In genomic region chr1:228109962-228110488, GRCh38 we compare ENCODE assay signal across 6 cellular contexts. TPM values are rescaled to one million over a fixed set of nuclear protein-coding genes. Genes with fewer than 3 reads are reported as not detected.
DNase-seq lines count a peak whose midpoint lies in the region; ATAC-seq, FAIRE-seq and TF ChIP-seq lines count a peak whose summit lies in the region.

No MANE protein-coding gene starts in this region.

- H3K4me1 ChIP-seq in liver (ENCODE audit: control insufficient read depth in 4 of 4, insufficient read depth in 4 of 4, low read length in 3 of 4) = peaks cover 2 to 23% (median 17%) of the 10 kb centered on the region in 4 donors

- CTCF ChIA-PET in activated B cell treated with CpG ODN at 0.5 μM for 24 hours (lab: Charles Lee) = interaction anchor here (0.9 kb wide), 1 partner anchor 56 kb away, joined by 3 read pairs; no protein-coding TSS in a partner anchor

- peaks cover 20% of the 10 kb centered on the region for H3K36me3 Mint-ChIP-seq in activated B cell treated with CpG ODN at 0.5 μM for 24 hours (ENCODE audit: low read depth)

- no peak for DNase-seq in activated B cell treated with CpG ODN at 0.5 μM for 24 hours
- DNase-seq in RCC 7860 (ENCODE audit: low spot score) = no peak
- DNase-seq in COLO668 (lab: John Stamatoyannopoulos, UW; ENCODE audit: unreplicated experiment) = no peak

- no peaks in the 10 kb centered on the region for H3K9me3 Mint-ChIP-seq in activated B cell treated with CpG ODN at 0.5 μM for 24 hours

- intact Hi-C loops in activated B cell treated with CpG ODN at 0.5 μM for 24 hours (cut with micrococcal nuclease) = loop anchor here (1.0 to 10.0 kb wide), 10 partner anchors 28 to 565 kb away; partner anchors contain the start of genes ARF1, GUK1, IBA57 and RNF187

- TF ChIP-seq CTCF in activated B cell treated with CpG ODN at 0.5 μM for 24 hours (IDR thresholded peaks at IDR 0.05) (no peak), liver (IDR thresholded peaks at IDR 0.05; ENCODE audit: low read depth, low read length, missing input control) (no peak)

- H3K9me3 ChIP-seq in liver (ENCODE audit: control insufficient read depth in 4 of 4, low read length in 3 of 4) = no peaks in the 10 kb centered on the region

- H3K27me3 ChIP-seq in liver (ENCODE audit: control insufficient read depth in 4 of 4, insufficient read depth in 4 of 4, low read length in 3 of 4) = no peaks in the 10 kb centered on the region

- TF ChIP-seq RAD21 in liver (IDR thresholded peaks at IDR 0.05) = no peak

- ATAC-seq in GM21390 (IDR thresholded peaks at IDR 0.05; ENCODE audit: unreplicated experiment) (peak; percentile 10), activated B cell treated with CpG ODN at 0.5 μM for 24 hours (ENCODE audit: low read depth) (no peak), HG03135 (IDR thresholded peaks at IDR 0.05; ENCODE audit: unreplicated experiment) (no peak)

- peak overlapping the region; percentile 68 to 83 (median 81) for H3K4me3 ChIP-seq in liver (ENCODE audit: low read depth in 1 of 3, low read length in 3 of 3)

- H3K36me3 ChIP-seq in liver (ENCODE audit: control insufficient read depth in 4 of 4, insufficient read depth in 3 of 4, low read depth in 1 of 4, low read length in 3 of 4) = peaks cover 0 to 15% (median 10%) of the 10 kb centered on the region in 4 donors

- H3K4me3 Mint-ChIP-seq in activated B cell treated with CpG ODN at 0.5 μM for 24 hours = peak overlapping the region; percentile 92

- peak overlapping the region; percentile 70 to 87 for H3K27ac ChIP-seq in liver (ENCODE audit: low read depth in 1 of 2, low read length in 2 of 2)

- H3K4me1 Mint-ChIP-seq in activated B cell treated with CpG ODN at 0.5 μM for 24 hours = peaks cover 21% of the 10 kb centered on the region

- no peaks in the 10 kb centered on the region for H3K27me3 Mint-ChIP-seq in activated B cell treated with CpG ODN at 0.5 μM for 24 hours

- no peak for FAIRE-seq in RCC 7860 (lab: Jason Lieb, UNC)

- POLR2A ChIA-PET in activated B cell treated with CpG ODN at 0.5 μM for 24 hours (lab: Charles Lee) = interaction anchor here (0.7 to 2.8 kb wide), 8 partner anchors 11 to 377 kb away, joined by 3 to 47 read pairs (median 8); partner anchors contain the start of genes ARF1, GUK1, IBA57 and RNF187

- H3K9ac ChIP-seq in liver (ENCODE audit: low read depth in 1 of 2, low read length in 2 of 2) = peak overlapping the region; percentile 83 to 86

- peak overlapping the region; percentile 93 for H3K27ac Mint-ChIP-seq in activated B cell treated with CpG ODN at 0.5 μM for 24 hours

- WGBS in liver = 46% methylated on average over 15 of the region's 15 CpGs

TF ChIP-seq in liver, 16 proteins besides CTCF, POLR2A, EP300 and RAD21:
- no peak for TF ChIP-seq HNF4A (conservative IDR thresholded peaks at IDR 0.05)
- TF ChIP-seq JUND (IDR thresholded peaks at IDR 0.05) = no peak
- no peak for TF ChIP-seq REST (IDR thresholded peaks at IDR 0.05)
- TF ChIP-seq EGR1 (IDR thresholded peaks at IDR 0.05; ENCODE audit: low read depth in 2 of 2) = no peak
- TF ChIP-seq YY1 (IDR thresholded peaks at IDR 0.05) = no peak
- no peak for TF ChIP-seq SP1 (IDR thresholded peaks at IDR 0.05)
- TF ChIP-seq RXRA (IDR thresholded peaks at IDR 0.05) = no peak
- TF ChIP-seq, protein P1, sequence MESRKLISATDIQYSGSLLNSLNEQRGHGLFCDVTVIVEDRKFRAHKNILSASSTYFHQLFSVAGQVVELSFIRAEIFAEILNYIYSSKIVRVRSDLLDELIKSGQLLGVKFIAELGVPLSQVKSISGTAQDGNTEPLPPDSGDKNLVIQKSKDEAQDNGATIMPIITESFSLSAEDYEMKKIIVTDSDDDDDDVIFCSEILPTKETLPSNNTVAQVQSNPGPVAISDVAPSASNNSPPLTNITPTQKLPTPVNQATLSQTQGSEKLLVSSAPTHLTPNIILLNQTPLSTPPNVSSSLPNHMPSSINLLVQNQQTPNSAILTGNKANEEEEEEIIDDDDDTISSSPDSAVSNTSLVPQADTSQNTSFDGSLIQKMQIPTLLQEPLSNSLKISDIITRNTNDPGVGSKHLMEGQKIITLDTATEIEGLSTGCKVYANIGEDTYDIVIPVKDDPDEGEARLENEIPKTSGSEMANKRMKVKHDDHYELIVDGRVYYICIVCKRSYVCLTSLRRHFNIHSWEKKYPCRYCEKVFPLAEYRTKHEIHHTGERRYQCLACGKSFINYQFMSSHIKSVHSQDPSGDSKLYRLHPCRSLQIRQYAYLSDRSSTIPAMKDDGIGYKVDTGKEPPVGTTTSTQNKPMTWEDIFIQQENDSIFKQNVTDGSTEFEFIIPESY (IDR thresholded peaks at IDR 0.05) = no peak
- no peak for TF ChIP-seq FOXA2 (IDR thresholded peaks at IDR 0.05)
- no peak for TF ChIP-seq GABPA (IDR thresholded peaks at IDR 0.05 in 1 of 2, conservative IDR thresholded peaks at IDR 0.05 in 1 of 2)
- TF ChIP-seq, protein P2, sequence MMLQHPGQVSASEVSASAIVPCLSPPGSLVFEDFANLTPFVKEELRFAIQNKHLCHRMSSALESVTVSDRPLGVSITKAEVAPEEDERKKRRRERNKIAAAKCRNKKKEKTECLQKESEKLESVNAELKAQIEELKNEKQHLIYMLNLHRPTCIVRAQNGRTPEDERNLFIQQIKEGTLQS (IDR thresholded peaks at IDR 0.05) = no peak
- TF ChIP-seq FOXA1 (IDR thresholded peaks at IDR 0.05) = no peak
- TF ChIP-seq NR2F2 (IDR thresholded peaks at IDR 0.05) = no peak
- no peak for TF ChIP-seq TAF1 (conservative IDR thresholded peaks at IDR 0.05)
- TF ChIP-seq HNF4G (IDR thresholded peaks at IDR 0.05) = no peak

RNA-seq across cellular contexts. Expression of gene MRPL55, which starts 0.9 kb away (rescaled TPM):
- total RNA-seq in activated B cell treated with CpG ODN at 0.5 μM for 24 hours = 34.0 and 34.3 TPM in 2 replicates
- total RNA-seq in liver = 10 to 100 TPM; 38.9 to 44.4 TPM
- polyA plus RNA-seq in liver = 100 to 1,000 TPM in 1 of 2 donors, 10 to 100 TPM in 1; 79.5 to 119 TPM

RNA-seq across cellular contexts. Expression of gene C1orf35, which starts 6.9 kb away (rescaled TPM):
- 11.9 and 13.3 TPM in 2 replicates for total RNA-seq in activated B cell treated with CpG ODN at 0.5 μM for 24 hours
- total RNA-seq in liver = 1 to 10 TPM; 4.0 to 6.9 TPM
- 1 to 10 TPM; 6.0 to 7.5 TPM for polyA plus RNA-seq in liver

RNA-seq across cellular contexts. Expression of gene ARF1, which starts 27.5 kb away (rescaled TPM):
- total RNA-seq in activated B cell treated with CpG ODN at 0.5 μM for 24 hours (209 and 213 TPM in 2 replicates), liver (100 to 1,000 TPM; 151 to 208 TPM)
- 100 to 1,000 TPM; 217 to 282 TPM for polyA plus RNA-seq in liver

RNA-seq across cellular contexts. Expression of gene GUK1, which starts 30.1 kb away (rescaled TPM):
- total RNA-seq in activated B cell treated with CpG ODN at 0.5 μM for 24 hours (104 and 119 TPM in 2 replicates), liver (100 to 1,000 TPM; 147 to 251 TPM)
- polyA plus RNA-seq in liver = 100 to 1,000 TPM; 186 to 245 TPM

RNA-seq across cellular contexts. Expression of gene GJC2, which starts 39.7 kb away (rescaled TPM):
- total RNA-seq in activated B cell treated with CpG ODN at 0.5 μM for 24 hours (0.24 and 0.35 TPM in 2 replicates), liver (under 1 TPM; 0.25 to 0.79 TPM)
- polyA plus RNA-seq in liver = under 1 TPM in 1 of 2 donors, not detected in 1; 0.10 TPM
